ENCODE assay signal across 8 cellular contexts in the genomic region with DNA sequence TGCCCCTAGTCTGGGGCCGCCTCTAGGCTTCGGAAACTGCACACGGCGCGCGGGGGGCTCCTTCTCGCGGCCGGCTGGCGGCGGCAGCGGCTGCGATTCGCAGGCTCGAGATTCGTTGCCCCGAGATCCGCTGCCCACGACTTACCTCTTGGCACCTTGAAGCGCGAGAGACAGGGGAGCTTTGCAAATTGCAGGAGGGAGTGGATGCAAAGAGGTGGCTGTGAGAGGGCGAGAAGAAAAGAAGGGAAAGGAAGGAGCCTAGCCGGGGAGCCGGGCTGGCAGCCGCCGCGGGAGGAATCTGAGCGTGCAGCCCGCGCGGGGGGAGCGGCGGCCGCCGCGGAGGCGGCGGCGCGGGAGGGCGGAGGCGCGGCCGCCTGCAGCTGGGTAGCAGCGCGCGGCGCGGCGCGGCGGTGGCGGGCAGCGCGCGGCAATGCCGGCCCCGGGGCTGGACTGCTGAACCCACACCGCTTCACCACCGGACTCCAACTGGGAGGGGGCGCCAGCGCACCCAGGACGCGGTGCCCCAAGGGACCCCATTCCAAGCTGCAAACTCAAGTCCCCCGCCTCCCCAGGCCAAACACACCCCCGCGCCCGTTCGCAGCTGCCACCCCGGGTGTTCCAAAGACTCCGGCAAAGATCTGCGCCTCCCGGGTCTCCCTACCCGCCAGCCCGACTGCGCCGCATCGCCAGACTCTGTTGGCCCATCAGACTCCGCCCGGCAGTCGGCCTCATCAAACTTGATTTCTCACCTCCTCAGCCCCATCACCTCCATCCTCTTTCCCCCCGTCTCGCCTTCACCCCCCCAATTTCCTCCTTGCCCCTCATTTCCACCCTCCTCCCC. TPM values are rescaled to one million over a fixed set of nuclear protein-coding genes. Genes with fewer than 3 reads are reported as not detected.
A peak's percentile ranks its signal among the peaks of the same experiment; 100 is the strongest.
DNase-seq lines count a peak whose midpoint lies in the region.

No MANE protein-coding gene starts in this region.

- H3K9me3 ChIP-seq in esophagus (ENCODE audit: control insufficient read depth in 2 of 2, insufficient read depth in 1 of 2, low read depth in 1 of 2, low read length in 1 of 2): no peaks in the 10 kb centered on the region

- DNase-seq in activated T-cell treated with anti-CD3 and anti-CD28 coated beads for 1 hour (ENCODE audit: low read depth) (peak; percentile 32), activated T-cell treated with anti-CD3 and anti-CD28 coated beads for 4 hours (no peak), NCI-H82 treated with DMSO at 0.1 percent for 48 hours (lab: John Stamatoyannopoulos, UW; ENCODE audit: unreplicated experiment) (peak; percentile 32), activated T-cell treated with anti-CD3 and anti-CD28 coated beads for 48 hours (ENCODE audit: low read depth) (peak; percentile 58), mucosa of gallbladder (ENCODE audit: low spot score) (peak; percentile 44), GM19240 (ENCODE audit: insufficient read length, low spot score) (no peak)
- peak; percentile 29 to 60 (median 38) for DNase-seq in stimulated activated naive CD4-positive, alpha-beta T cell (lab: John Stamatoyannopoulos, UW)

- peak overlapping the region; percentile 56 to 60 for H3K4me3 ChIP-seq in esophagus (ENCODE audit: low read depth in 1 of 2, low read length in 2 of 2)

- H3K27me3 ChIP-seq in esophagus (ENCODE audit: control insufficient read depth in 1 of 2, insufficient read depth in 2 of 2, low read length in 2 of 2): peaks cover 0 to 3% of the 10 kb centered on the region in 2 donors

- H3K4me1 ChIP-seq in esophagus (ENCODE audit: control insufficient read depth in 2 of 2, insufficient read depth in 2 of 2, low read length in 1 of 2): peaks cover 8 to 10% of the 10 kb centered on the region in 2 donors

- WGBS in esophagus, 2 donors: 1% methylated on average over 66 to 83 of the region's 83 CpGs

- H3K27ac ChIP-seq in esophagus (ENCODE audit: low read depth in 2 of 2, low read length in 1 of 2): peak overlapping the region in 1 of 2 donors; percentile 63

- H3K36me3 ChIP-seq in esophagus (ENCODE audit: control insufficient read depth in 2 of 2, insufficient read depth in 2 of 2, low read length in 1 of 2): no peaks in the 10 kb centered on the region

RNA-seq across cellular contexts. Expression of gene SUPT3H, which starts 44.2 kb away (rescaled TPM):
- 1 to 10 TPM; 2.8 to 3.6 TPM for polyA plus RNA-seq in esophagus
- 5.1 TPM for total RNA-seq in mucosa of gallbladder

Comparison
In these comparisons a context has a peak if more than half of its experiments do, and no peak if none do; other contexts are left out.
1. DNase-seq: peak in activated T-cell treated with anti-CD3 and anti-CD28 coated beads for 1 hour (single experiment), NCI-H82 treated with DMSO at 0.1 percent for 48 hours (single experiment), activated T-cell treated with anti-CD3 and anti-CD28 coated beads for 48 hours (single experiment), mucosa of gallbladder (single experiment) and stimulated activated naive CD4-positive, alpha-beta T cell (6 of 6); none in activated T-cell treated with anti-CD3 and anti-CD28 coated beads for 4 hours (single experiment) and GM19240 (single experiment).